In the genomic region with DNA sequence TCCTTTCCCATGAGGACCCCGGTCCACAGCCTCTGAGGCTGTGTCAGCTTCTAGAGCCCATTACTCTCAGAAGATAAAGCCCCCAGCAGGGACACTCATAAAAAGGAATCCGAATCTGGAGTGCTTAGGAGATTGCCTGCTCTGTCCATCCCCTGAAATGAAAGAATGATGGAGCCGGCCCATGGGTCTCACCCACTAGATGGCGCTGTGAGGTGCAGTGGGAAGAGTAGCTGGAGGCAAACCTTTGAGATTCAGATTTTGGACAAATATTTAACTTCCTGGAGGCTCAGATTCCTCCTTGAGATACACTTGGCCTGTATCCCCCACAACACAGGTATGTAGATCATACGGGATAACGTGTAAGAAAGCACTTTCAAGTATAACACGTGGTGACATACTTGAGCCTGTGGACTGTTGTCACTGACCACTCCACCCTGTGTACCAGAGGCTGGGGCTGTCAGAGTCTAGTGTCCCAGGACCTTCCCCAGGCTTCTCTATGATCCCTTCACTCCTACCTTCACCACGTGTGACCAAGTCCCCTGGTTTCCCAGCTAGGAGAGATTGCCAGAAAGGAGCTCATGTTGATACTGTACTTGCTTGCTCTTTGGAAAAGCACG, we compare ENCODE assay signal across 2 cellular contexts.
TF ChIP-seq lines count a peak whose summit lies in the region.

No MANE protein-coding gene starts in this region.

TF ChIP-seq in GM23338, 12 proteins besides CTCF, POLR2A, EP300 and RAD21:
- TF ChIP-seq, protein P1, sequence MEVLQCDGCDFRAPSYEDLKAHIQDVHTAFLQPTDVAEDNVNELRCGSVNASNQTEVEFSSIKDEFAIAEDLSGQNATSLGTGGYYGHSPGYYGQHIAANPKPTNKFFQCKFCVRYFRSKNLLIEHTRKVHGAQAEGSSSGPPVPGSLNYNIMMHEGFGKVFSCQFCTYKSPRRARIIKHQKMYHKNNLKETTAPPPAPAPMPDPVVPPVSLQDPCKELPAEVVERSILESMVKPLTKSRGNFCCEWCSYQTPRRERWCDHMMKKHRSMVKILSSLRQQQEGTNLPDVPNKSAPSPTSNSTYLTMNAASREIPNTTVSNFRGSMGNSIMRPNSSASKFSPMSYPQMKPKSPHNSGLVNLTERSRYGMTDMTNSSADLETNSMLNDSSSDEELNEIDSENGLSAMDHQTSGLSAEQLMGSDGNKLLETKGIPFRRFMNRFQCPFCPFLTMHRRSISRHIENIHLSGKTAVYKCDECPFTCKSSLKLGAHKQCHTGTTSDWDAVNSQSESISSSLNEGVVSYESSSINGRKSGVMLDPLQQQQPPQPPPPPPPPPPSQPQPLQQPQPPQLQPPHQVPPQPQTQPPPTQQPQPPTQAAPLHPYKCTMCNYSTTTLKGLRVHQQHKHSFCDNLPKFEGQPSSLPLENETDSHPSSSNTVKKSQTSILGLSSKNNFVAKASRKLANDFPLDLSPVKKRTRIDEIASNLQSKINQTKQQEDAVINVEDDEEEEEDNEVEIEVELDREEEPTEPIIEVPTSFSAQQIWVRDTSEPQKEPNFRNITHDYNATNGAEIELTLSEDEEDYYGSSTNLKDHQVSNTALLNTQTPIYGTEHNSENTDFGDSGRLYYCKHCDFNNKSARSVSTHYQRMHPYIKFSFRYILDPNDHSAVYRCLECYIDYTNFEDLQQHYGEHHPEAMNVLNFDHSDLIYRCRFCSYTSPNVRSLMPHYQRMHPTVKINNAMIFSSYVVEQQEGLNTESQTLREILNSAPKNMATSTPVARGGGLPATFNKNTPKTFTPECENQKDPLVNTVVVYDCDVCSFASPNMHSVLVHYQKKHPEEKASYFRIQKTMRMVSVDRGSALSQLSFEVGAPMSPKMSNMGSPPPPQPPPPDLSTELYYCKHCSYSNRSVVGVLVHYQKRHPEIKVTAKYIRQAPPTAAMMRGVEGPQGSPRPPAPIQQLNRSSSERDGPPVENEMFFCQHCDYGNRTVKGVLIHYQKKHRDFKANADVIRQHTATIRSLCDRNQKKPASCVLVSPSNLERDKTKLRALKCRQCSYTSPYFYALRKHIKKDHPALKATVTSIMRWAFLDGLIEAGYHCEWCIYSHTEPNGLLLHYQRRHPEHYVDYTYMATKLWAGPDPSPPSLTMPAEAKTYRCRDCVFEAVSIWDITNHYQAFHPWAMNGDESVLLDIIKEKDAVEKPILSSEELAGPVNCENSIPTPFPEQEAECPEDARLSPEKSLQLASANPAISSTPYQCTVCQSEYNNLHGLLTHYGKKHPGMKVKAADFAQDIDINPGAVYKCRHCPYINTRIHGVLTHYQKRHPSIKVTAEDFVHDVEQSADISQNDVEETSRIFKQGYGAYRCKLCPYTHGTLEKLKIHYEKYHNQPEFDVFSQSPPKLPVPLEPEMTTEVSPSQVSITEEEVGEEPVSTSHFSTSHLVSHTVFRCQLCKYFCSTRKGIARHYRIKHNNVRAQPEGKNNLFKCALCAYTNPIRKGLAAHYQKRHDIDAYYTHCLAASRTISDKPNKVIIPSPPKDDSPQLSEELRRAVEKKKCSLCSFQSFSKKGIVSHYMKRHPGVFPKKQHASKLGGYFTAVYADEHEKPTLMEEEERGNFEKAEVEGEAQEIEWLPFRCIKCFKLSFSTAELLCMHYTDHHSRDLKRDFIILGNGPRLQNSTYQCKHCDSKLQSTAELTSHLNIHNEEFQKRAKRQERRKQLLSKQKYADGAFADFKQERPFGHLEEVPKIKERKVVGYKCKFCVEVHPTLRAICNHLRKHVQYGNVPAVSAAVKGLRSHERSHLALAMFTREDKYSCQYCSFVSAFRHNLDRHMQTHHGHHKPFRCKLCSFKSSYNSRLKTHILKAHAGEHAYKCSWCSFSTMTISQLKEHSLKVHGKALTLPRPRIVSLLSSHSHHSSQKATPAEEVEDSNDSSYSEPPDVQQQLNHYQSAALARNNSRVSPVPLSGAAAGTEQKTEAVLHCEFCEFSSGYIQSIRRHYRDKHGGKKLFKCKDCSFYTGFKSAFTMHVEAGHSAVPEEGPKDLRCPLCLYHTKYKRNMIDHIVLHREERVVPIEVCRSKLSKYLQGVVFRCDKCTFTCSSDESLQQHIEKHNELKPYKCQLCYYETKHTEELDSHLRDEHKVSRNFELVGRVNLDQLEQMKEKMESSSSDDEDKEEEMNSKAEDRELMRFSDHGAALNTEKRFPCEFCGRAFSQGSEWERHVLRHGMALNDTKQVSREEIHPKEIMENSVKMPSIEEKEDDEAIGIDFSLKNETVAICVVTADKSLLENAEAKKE (CRISPR knock-in tag; IDR thresholded peaks at IDR 0.05): no peak
- TF ChIP-seq ZNF331 (CRISPR knock-in tag; IDR thresholded peaks at IDR 0.05; ENCODE audit: low read depth) (no peak), EZH2 (IDR thresholded peaks at IDR 0.05; ENCODE audit: low read depth, unreplicated experiment) (no peak), ZNF114 (CRISPR knock-in tag; IDR thresholded peaks at IDR 0.05) (no peak), NANOG (IDR thresholded peaks at IDR 0.05; ENCODE audit: borderline replicate concordance) (no peak), EZH2phosphoT487 (IDR thresholded peaks at IDR 0.05; ENCODE audit: unreplicated experiment) (no peak)
- TF ChIP-seq, protein P2, sequence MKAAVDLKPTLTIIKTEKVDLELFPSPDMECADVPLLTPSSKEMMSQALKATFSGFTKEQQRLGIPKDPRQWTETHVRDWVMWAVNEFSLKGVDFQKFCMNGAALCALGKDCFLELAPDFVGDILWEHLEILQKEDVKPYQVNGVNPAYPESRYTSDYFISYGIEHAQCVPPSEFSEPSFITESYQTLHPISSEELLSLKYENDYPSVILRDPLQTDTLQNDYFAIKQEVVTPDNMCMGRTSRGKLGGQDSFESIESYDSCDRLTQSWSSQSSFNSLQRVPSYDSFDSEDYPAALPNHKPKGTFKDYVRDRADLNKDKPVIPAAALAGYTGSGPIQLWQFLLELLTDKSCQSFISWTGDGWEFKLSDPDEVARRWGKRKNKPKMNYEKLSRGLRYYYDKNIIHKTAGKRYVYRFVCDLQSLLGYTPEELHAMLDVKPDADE (IDR thresholded peaks at IDR 0.05): no peak

TF ChIP-seq in WTC11, 78 proteins besides CTCF, POLR2A, EP300 and RAD21 (continued from another document):
- TF ChIP-seq OVOL2 (CRISPR knock-in tag; IDR thresholded peaks at IDR 0.05; ENCODE audit: borderline replicate concordance) (no peak), ZNF232 (CRISPR knock-in tag; IDR thresholded peaks at IDR 0.05) (no peak), ESRRA (CRISPR knock-in tag; IDR thresholded peaks at IDR 0.05; ENCODE audit: borderline replicate concordance) (no peak), FOXJ3 (CRISPR knock-in tag; IDR thresholded peaks at IDR 0.05; ENCODE audit: borderline replicate concordance) (no peak), ZBTB21 (CRISPR knock-in tag; IDR thresholded peaks at IDR 0.05; ENCODE audit: borderline replicate concordance) (no peak), SMAD3 (CRISPR knock-in tag; IDR thresholded peaks at IDR 0.05; ENCODE audit: borderline replicate concordance) (no peak), ZNF671 (CRISPR knock-in tag; IDR thresholded peaks at IDR 0.05) (no peak), ZNF263 (CRISPR knock-in tag; IDR thresholded peaks at IDR 0.05; ENCODE audit: low read depth) (no peak)
- TF ChIP-seq, protein P3, sequence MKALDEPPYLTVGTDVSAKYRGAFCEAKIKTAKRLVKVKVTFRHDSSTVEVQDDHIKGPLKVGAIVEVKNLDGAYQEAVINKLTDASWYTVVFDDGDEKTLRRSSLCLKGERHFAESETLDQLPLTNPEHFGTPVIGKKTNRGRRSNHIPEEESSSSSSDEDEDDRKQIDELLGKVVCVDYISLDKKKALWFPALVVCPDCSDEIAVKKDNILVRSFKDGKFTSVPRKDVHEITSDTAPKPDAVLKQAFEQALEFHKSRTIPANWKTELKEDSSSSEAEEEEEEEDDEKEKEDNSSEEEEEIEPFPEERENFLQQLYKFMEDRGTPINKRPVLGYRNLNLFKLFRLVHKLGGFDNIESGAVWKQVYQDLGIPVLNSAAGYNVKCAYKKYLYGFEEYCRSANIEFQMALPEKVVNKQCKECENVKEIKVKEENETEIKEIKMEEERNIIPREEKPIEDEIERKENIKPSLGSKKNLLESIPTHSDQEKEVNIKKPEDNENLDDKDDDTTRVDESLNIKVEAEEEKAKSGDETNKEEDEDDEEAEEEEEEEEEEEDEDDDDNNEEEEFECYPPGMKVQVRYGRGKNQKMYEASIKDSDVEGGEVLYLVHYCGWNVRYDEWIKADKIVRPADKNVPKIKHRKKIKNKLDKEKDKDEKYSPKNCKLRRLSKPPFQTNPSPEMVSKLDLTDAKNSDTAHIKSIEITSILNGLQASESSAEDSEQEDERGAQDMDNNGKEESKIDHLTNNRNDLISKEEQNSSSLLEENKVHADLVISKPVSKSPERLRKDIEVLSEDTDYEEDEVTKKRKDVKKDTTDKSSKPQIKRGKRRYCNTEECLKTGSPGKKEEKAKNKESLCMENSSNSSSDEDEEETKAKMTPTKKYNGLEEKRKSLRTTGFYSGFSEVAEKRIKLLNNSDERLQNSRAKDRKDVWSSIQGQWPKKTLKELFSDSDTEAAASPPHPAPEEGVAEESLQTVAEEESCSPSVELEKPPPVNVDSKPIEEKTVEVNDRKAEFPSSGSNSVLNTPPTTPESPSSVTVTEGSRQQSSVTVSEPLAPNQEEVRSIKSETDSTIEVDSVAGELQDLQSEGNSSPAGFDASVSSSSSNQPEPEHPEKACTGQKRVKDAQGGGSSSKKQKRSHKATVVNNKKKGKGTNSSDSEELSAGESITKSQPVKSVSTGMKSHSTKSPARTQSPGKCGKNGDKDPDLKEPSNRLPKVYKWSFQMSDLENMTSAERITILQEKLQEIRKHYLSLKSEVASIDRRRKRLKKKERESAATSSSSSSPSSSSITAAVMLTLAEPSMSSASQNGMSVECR (CRISPR knock-in tag; IDR thresholded peaks at IDR 0.05; ENCODE audit: borderline replicate concordance): no peak
